11 cellular contexts compared by ENCODE assay signal in the genomic region with DNA sequence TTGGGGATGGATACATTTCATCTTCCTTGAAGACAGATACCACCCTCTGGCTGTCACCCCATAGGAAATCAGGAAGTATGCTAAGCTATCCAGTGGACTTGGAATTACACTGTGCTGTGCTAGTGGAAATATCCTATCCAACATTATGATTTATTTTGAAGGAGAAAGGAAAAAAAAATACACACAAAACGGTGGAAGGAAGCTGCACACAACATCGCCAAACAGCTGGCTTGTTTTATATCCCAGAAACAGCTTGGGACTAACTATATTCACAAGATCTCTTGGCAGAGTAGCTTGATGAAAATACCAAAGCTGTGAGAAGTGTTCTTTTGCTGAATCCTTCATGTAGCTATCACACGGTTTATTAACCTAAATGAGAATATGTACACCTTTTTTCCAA.
DNase-seq lines count a peak whose midpoint lies in the region; ATAC-seq and TF ChIP-seq lines count a peak whose summit lies in the region.
"Had no signal": no experiment of that assay in that cellular context is flagged by ENCODE, and none has a peak within 500 bp of the region (broad histone marks: within the 10 kb centered on the region; RNA-seq: fewer than 3 reads in every experiment).

No MANE protein-coding gene starts in this region.

- H3K27me3 ChIP-seq in right cardiac atrium (ENCODE audit: control insufficient read depth, insufficient read depth) (no peaks in the 10 kb centered on the region), skeletal muscle satellite cell (ENCODE audit: control insufficient read depth, insufficient read depth, low read length) (no peaks in the 10 kb centered on the region)

- H3K9ac ChIP-seq in skeletal muscle satellite cell (ENCODE audit: low read depth, low read length): peak overlapping the region; percentile 30

- peak overlapping the region; percentile 31 for H3K4me2 ChIP-seq in skeletal muscle satellite cell (ENCODE audit: low read length)

- intact Hi-C loops in right cardiac atrium (cut with DNase I): no loop called here

- ATAC-seq in right cardiac atrium (peak; percentile 43 to 76), HG02678 (IDR thresholded peaks at IDR 0.05; ENCODE audit: unreplicated experiment) (no peak)
- ATAC-seq: mucosa of descending colon; stimulated activated naive CD8-positive, alpha-beta T cell treated with anti-CD3 and anti-CD28 coated beads, Interleukin-15, amount 100 ng/mL, for 72 hours had no signal

- TF ChIP-seq CTCF in AG10803 (conservative IDR thresholded peaks at IDR 0.05; ENCODE audit: low read length) (no peak), cardiac fibroblast (IDR thresholded peaks at IDR 0.05; ENCODE audit: low read depth, low read length) (no peak)

- H3K9me3 ChIP-seq in right cardiac atrium (ENCODE audit: control insufficient read depth, low read length) (no peaks in the 10 kb centered on the region), skeletal muscle satellite cell (replicated peaks; ENCODE audit: low read length) (no peaks in the 10 kb centered on the region)
- H3K9me3 ChIP-seq: mucosa of descending colon had no signal

- H3K36me3 ChIP-seq in skeletal muscle satellite cell (ENCODE audit: insufficient read depth, low read length): no peaks in the 10 kb centered on the region

- H3K4me1 ChIP-seq in right cardiac atrium (ENCODE audit: control insufficient read depth, insufficient read depth, low read length): peaks cover 8% of the 10 kb centered on the region
- H3K4me1 ChIP-seq in skeletal muscle satellite cell (ENCODE audit: control insufficient read depth, insufficient read depth, low read length): peaks cover 21% of the 10 kb centered on the region

- peak overlapping the region; percentile 83 for H3K27ac ChIP-seq in right cardiac atrium (ENCODE audit: low read length)

- H3K4me3 ChIP-seq in AG10803 (ENCODE audit: low read length) (no peak overlapping the region), cardiac fibroblast (replicated peaks in 1 of 2; ENCODE audit: low read depth in 2 of 2, low read length in 2 of 2) (no peak overlapping the region), right cardiac atrium (ENCODE audit: low read length) (no peak overlapping the region), skeletal muscle satellite cell (ENCODE audit: low read length) (no peak overlapping the region)
- H3K4me3 ChIP-seq: mucosa of descending colon had no signal

- DNase-seq in AG10803 (ENCODE audit: low read depth): peak; percentile 72
- peak; percentile 44 to 84 for DNase-seq in cardiac fibroblast (ENCODE audit: low read depth in 2 of 2)
- peak in 1 of 3 donors; percentile 68 for DNase-seq in right cardiac atrium
- DNase-seq in activated naive CD4-positive, alpha-beta T cell treated with anti-CD3 and anti-CD28 coated beads, Interleukin-2, amount 50 U/mL, for 16 hours: no peak
- DNase-seq in activated CD4-positive, alpha-beta T cell treated with anti-CD3 and anti-CD28 coated beads for 48 hours: no peak
- no peak for DNase-seq in NCI-H1092 treated with DMSO at 0.1 percent for 48 hours (lab: John Stamatoyannopoulos, UW)
- DNase-seq: NCI-H2081; stimulated activated naive CD8-positive, alpha-beta T cell treated with anti-CD3 and anti-CD28 coated beads, Interleukin-15, amount 100 ng/mL, for 72 hours had no signal

- WGBS in right cardiac atrium: 14% methylated on average over 3 of the region's 3 CpGs

Comparison
In these comparisons a context has a peak if more than half of its experiments do, and no peak if none do; other contexts are left out.
1. DNase-seq: peak in AG10803 (single experiment) and cardiac fibroblast (2 of 2); none in activated naive CD4-positive, alpha-beta T cell treated with anti-CD3 and anti-CD28 coated beads, Interleukin-2, amount 50 U/mL, for 16 hours (single experiment), activated CD4-positive, alpha-beta T cell treated with anti-CD3 and anti-CD28 coated beads for 48 hours (single experiment) and NCI-H1092 treated with DMSO at 0.1 percent for 48 hours (single experiment).